In the genomic region with DNA sequence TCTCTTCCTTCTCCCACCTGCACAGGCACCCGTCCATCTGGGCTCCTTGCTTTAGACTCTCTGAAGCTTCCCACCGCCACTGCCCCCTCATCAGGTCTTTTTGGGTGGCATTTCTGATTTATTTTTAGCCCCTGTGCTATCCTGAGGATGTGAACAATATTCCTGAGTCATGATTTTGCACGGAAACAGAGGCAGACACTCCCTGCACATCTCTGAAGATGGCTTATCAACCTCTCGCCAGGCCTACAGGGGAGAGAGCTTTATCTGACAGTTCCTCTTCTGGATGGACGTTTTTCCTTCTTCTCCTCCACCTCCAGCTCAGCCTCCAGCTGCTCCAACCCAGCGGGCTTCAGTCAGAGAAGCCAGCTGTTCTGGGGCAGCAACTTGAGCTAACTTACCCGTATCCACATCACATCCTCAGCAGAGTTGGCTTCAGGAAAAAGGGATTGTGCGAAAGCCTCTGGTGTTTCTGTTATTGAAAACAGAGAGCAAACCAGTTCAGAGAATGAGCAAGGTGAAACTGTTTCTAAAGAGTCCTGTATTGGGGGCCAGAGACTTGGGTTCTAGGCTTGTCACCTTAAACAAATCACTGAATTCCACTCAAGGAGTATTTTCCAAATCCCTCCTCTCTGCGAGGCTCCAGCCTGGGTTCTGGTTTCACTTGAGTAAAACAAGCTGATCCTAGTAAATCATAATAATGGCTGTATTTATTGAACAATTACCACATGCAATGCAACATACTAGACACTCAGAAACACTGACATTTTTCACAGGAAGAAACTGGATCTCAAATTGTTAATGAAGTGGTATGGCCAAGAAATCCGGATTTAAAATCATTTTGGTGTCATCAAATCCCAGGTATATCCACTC, we compare ENCODE assay signal across 11 cellular contexts. TPM values are rescaled to one million over a fixed set of nuclear protein-coding genes. Genes with fewer than 3 reads are reported as not detected.
A peak's percentile ranks its signal among the peaks of the same experiment; 100 is the strongest.
DNase-seq lines count a peak whose midpoint lies in the region; ATAC-seq and TF ChIP-seq lines count a peak whose summit lies in the region.
"Had no signal": no experiment of that assay in that cellular context is flagged by ENCODE, and none has a peak within 500 bp of the region (broad histone marks: within the 10 kb centered on the region; RNA-seq: fewer than 3 reads in every experiment).

No MANE protein-coding gene starts in this region.

- H4K20me1 ChIP-seq in SU-DHL-6 (ENCODE audit: low read depth, low read length) = no peaks in the 10 kb centered on the region

- peak in 1 of 8 donors; percentile 21 for ATAC-seq in heart right ventricle
- ATAC-seq in Right ventricle myocardium superior (ENCODE audit: poor library complexity) = no peak

- H3K9me3 ChIP-seq in heart right ventricle (no peaks in the 10 kb centered on the region), SU-DHL-6 (ENCODE audit: insufficient read depth, low read length) (no peaks in the 10 kb centered on the region), vagina (no peaks in the 10 kb centered on the region)

- no peak for TF ChIP-seq POLR2A in vagina (IDR thresholded peaks at IDR 0.05)

- TF ChIP-seq CTCF in heart right ventricle (IDR thresholded peaks at IDR 0.05) = no peak
- TF ChIP-seq CTCF in SU-DHL-6 (IDR thresholded peaks at IDR 0.05; ENCODE audit: insufficient read depth, low read length, poor library complexity, severe bottlenecking) = no peak
- TF ChIP-seq CTCF in foreskin fibroblast (IDR thresholded peaks at IDR 0.05; ENCODE audit: low read depth, low read length) = no peak
- TF ChIP-seq CTCF in vagina (IDR thresholded peaks at IDR 0.05) = no peak

- no peaks in the 10 kb centered on the region for H3K9me2 ChIP-seq in SU-DHL-6 (replicated peaks; ENCODE audit: insufficient read depth, low read length)

- H3K79me2 ChIP-seq in SU-DHL-6 (ENCODE audit: insufficient read depth, low read length) = no peaks in the 10 kb centered on the region

- H3K4me3 ChIP-seq in heart right ventricle = peak overlapping the region in 5 of 10 donors; percentile 6 to 32 (median 18)
- H3K4me3 ChIP-seq in SU-DHL-6 (ENCODE audit: insufficient read depth, low read length, poor library complexity, severe bottlenecking) = no peak overlapping the region
- H3K4me3 ChIP-seq in foreskin fibroblast (ENCODE audit: low read depth in 1 of 2, low read length in 2 of 2) = peak overlapping the region in 1 of 2 donors; percentile 4
- H3K4me3 ChIP-seq in vagina = no peak overlapping the region

- H3K27ac ChIP-seq in heart right ventricle = peak overlapping the region in 9 of 10 donors; percentile 14 to 72 (median 49)
- peak overlapping the region; percentile 100 for H3K27ac ChIP-seq in SU-DHL-6 (ENCODE audit: low read depth, low read length)
- H3K27ac ChIP-seq in vagina = peak overlapping the region; percentile 84

- peak overlapping the region; percentile 47 for H3K9ac ChIP-seq in SU-DHL-6 (ENCODE audit: low read length)

- peak overlapping the region; percentile 73 for H3K4me2 ChIP-seq in SU-DHL-6 (ENCODE audit: low read depth, low read length, poor library complexity, severe bottlenecking)

- H2AFZ ChIP-seq in SU-DHL-6 (ENCODE audit: low read depth, low read length, severe bottlenecking) = no peak overlapping the region

- DNase-seq in heart right ventricle (no peak), Right ventricle myocardium superior (no peak), foreskin fibroblast (peak; percentile 14 to 50), vagina (ENCODE audit: extremely low spot score in 2 of 2) (no peak), NCI-H1105 treated with DMSO at 0.1 percent for 48 hours (lab: John Stamatoyannopoulos, UW) (no peak), SHP77 (lab: John Stamatoyannopoulos, UW) (no peak), NCI-H345 (lab: John Stamatoyannopoulos, UW) (no peak)
- DNase-seq: activated gamma-delta T cell treated with Interleukin-2 at 50 U/mL for 16 hours, C1 segment of cervical spinal cord, MM.1S had no signal

- H3K4me1 ChIP-seq in heart right ventricle (peaks cover 0 to 50% (median 22%) of the 10 kb centered on the region in 9 donors), vagina (peaks cover 17% of the 10 kb centered on the region)

- no peaks in the 10 kb centered on the region for H3K36me3 ChIP-seq in heart right ventricle
- no peaks in the 10 kb centered on the region for H3K36me3 ChIP-seq in SU-DHL-6 (ENCODE audit: low read length)
- H3K36me3 ChIP-seq in vagina = no peaks in the 10 kb centered on the region

- intact Hi-C loops in heart right ventricle (cut with DNase I) = no loop called here
- intact Hi-C loops in Right ventricle myocardium superior (cut with DNase I) = loop anchor here (10.0 kb wide), 2 partner anchors 66 to 146 kb away; no protein-coding TSS in a partner anchor
- intact Hi-C loops in vagina (cut with DNase I) = loop anchor here (10.0 kb wide), 1 partner anchor 446 kb away; no protein-coding TSS in a partner anchor

- H3K27me3 ChIP-seq in heart right ventricle (no peaks in the 10 kb centered on the region), SU-DHL-6 (ENCODE audit: low read length) (no peaks in the 10 kb centered on the region), vagina (no peaks in the 10 kb centered on the region)

- peaks cover 32% of the 10 kb centered on the region for H3F3A ChIP-seq in SU-DHL-6 (ENCODE audit: insufficient read depth)

- WGBS in heart right ventricle, 2 donors = 61 to 67% methylated on average over 10 of the region's 10 CpGs

RNA-seq across cellular contexts. Expression of a gene that starts 33.2 kb away (rescaled TPM):
- 10 to 100 TPM; 33.1 to 93.4 (median 53.2) TPM for total RNA-seq in heart right ventricle
- polyA plus RNA-seq in heart right ventricle = 10 to 100 TPM; 21.3 to 21.4 TPM
- 45.6 TPM for total RNA-seq in Right ventricle myocardium superior
- 51.6 TPM for total RNA-seq in vagina

Comparison
In these comparisons a context has a peak if more than half of its experiments do, and no peak if none do; other contexts are left out.
1. intact Hi-C loops: an anchor here in Right ventricle myocardium superior (10.0 kb wide) and vagina (10.0 kb wide); none called in heart right ventricle.
2. DNase-seq: peak in foreskin fibroblast (2 of 2); none in heart right ventricle (0 of 2), Right ventricle myocardium superior (single experiment), vagina (0 of 2), NCI-H1105 treated with DMSO at 0.1 percent for 48 hours (single experiment), SHP77 (0 of 2) and NCI-H345 (single experiment).
3. H3K27ac ChIP-seq: peak in every context shown above with its lines; median percentile 100 in SU-DHL-6; 84 in vagina; 49 in heart right ventricle.